Comparison of ENCODE assay signal across 2 cellular contexts in genomic region chr5:100797863-100798262, GRCh38.
TF ChIP-seq lines count a peak whose summit lies in the region.

No MANE protein-coding gene starts in this region.

TF ChIP-seq in IMR-90, 13 proteins besides CTCF, POLR2A, EP300 and RAD21 (continued from another document):
- TF ChIP-seq USF2 (IDR thresholded peaks at IDR 0.05; ENCODE audit: low read depth, low read length) (no peak), ELK1 (IDR thresholded peaks at IDR 0.05; ENCODE audit: borderline replicate concordance, low read depth, low read length) (no peak), NFE2L2 (IDR thresholded peaks at IDR 0.05; ENCODE audit: low read depth, low read length) (no peak), SMC3 (IDR thresholded peaks at IDR 0.05; ENCODE audit: low read depth, low read length) (no peak)

TF ChIP-seq in GM23338, 12 proteins besides CTCF, POLR2A, EP300 and RAD21 (continued from another document):
- TF ChIP-seq ZNF462 (CRISPR knock-in tag; IDR thresholded peaks at IDR 0.05) = no peak
- no peak for TF ChIP-seq REST (IDR thresholded peaks at IDR 0.05; ENCODE audit: unreplicated experiment)
- no peak for TF ChIP-seq NANOG (IDR thresholded peaks at IDR 0.05; ENCODE audit: borderline replicate concordance)
- no peak for TF ChIP-seq STAT1 (IDR thresholded peaks at IDR 0.05; ENCODE audit: unreplicated experiment)
- TF ChIP-seq POLR2AphosphoS5 (IDR thresholded peaks at IDR 0.05; ENCODE audit: low read depth) = no peak
- no peak for TF ChIP-seq ZNF114 (CRISPR knock-in tag; IDR thresholded peaks at IDR 0.05)
- no peak for TF ChIP-seq EZH2 (IDR thresholded peaks at IDR 0.05; ENCODE audit: low read depth, unreplicated experiment)
- no peak for TF ChIP-seq EZH2phosphoT487 (IDR thresholded peaks at IDR 0.05; ENCODE audit: unreplicated experiment)
